ENCODE assay signal across 24 cellular contexts in genomic region chr10:69405221-69405620, GRCh38. TPM values are rescaled to one million over a fixed set of nuclear protein-coding genes. Genes with fewer than 3 reads are reported as not detected.
DNase-seq lines count a peak whose midpoint lies in the region; ATAC-seq and TF ChIP-seq lines count a peak whose summit lies in the region.
"Had no signal": no experiment of that assay in that cellular context is flagged by ENCODE, and none has a peak within 500 bp of the region (broad histone marks: within the 10 kb centered on the region; RNA-seq: fewer than 3 reads in every experiment).

No MANE protein-coding gene starts in this region.

- ATAC-seq in heart right ventricle (no peak), Right ventricle myocardium inferior (no peak), HG03095 (IDR thresholded peaks at IDR 0.05; ENCODE audit: unreplicated experiment) (no peak)
- no peak for ATAC-seq in activated CD8-positive, alpha-beta T cell treated with anti-CD3 and anti-CD28 coated beads for 36 hours
- ATAC-seq: psoas muscle, upper lobe of right lung had no signal

- peaks cover 3% of the 10 kb centered on the region for H3K79me1 ChIP-seq in mesenchymal stem cell (replicated peaks; ENCODE audit: low read length, poor library complexity, severe bottlenecking)

- H4K91ac ChIP-seq in mesenchymal stem cell (ENCODE audit: low read length) = no peak overlapping the region

- no peak overlapping the region for H2BK15ac ChIP-seq in mesenchymal stem cell (ENCODE audit: low read depth, poor library complexity, severe bottlenecking)

- no peak for DNase-seq in heart right ventricle
- no peak for DNase-seq in Right ventricle myocardium inferior (ENCODE audit: missing footprints)
- DNase-seq in mesenchymal stem cell = peak; percentile 39
- DNase-seq in tibial nerve (ENCODE audit: low spot score in 2 of 2) = no peak
- no peak for DNase-seq in activated CD8-positive, alpha-beta T cell treated with anti-CD3 and anti-CD28 coated beads for 36 hours
- DNase-seq in SHP77 treated with DMSO at 0.1 percent for 48 hours (lab: John Stamatoyannopoulos, UW) = no peak
- DNase-seq: ACHN; activated CD4-positive, alpha-beta T cell treated with anti-CD3 and anti-CD28 coated beads, Interleukin-2, amount 50 U/mL, for 48 hours; activated naive CD8-positive, alpha-beta T cell treated with anti-CD3 and anti-CD28 coated beads, Interleukin-2, amount 10 ng/mL, durations not matched to agents 7 days and 5 days; activated T-cell treated with anti-CD3 and anti-CD28 coated beads, Interleukin-2, amount 50 U/mL, for 48 hours; CD4-positive, CD25-positive, alpha-beta regulatory T cell; DMS79 treated with DMSO at 0.1 percent for 48 hours; GOT3; kidney glomerular epithelial cell; NCI-H187 treated with DMSO at 0.1 percent for 48 hours; NCI-H446 treated with DMSO at 0.1 percent for 48 hours; psoas muscle; RPMI8226; upper lobe of right lung had no signal

- H3K27me3 ChIP-seq in heart right ventricle = no peaks in the 10 kb centered on the region
- H3K27me3 ChIP-seq in mesenchymal stem cell (ENCODE audit: control insufficient read depth in 1 of 2, insufficient read depth in 1 of 2, low read length in 2 of 2) = no peaks in the 10 kb centered on the region
- H3K27me3 ChIP-seq in tibial nerve = no peaks in the 10 kb centered on the region
- H3K27me3 ChIP-seq: upper lobe of right lung had no signal

- no peak for TF ChIP-seq EP300 in tibial nerve (IDR thresholded peaks at IDR 0.05)

- no peak for TF ChIP-seq POLR2A in tibial nerve (IDR thresholded peaks at IDR 0.05)

- H2AFZ ChIP-seq in mesenchymal stem cell (ENCODE audit: low read depth, low read length) = no peak overlapping the region
- H2AFZ ChIP-seq: neural progenitor cell had no signal

- no peak overlapping the region for H4K8ac ChIP-seq in mesenchymal stem cell (ENCODE audit: low read length)

- H2AK5ac ChIP-seq in mesenchymal stem cell (ENCODE audit: low read length, severe bottlenecking) = no peak overlapping the region

- no peak overlapping the region for H3K14ac ChIP-seq in mesenchymal stem cell (ENCODE audit: low read length in 2 of 2)

- peaks cover 0 to 3% (median 0%) of the 10 kb centered on the region in 5 experiments for H3K9me3 Mint-ChIP-seq in brain
- no peaks in the 10 kb centered on the region for H3K9me3 Mint-ChIP-seq in activated CD8-positive, alpha-beta T cell treated with anti-CD3 and anti-CD28 coated beads for 36 hours
- H3K9me3 Mint-ChIP-seq: activated naive CD8-positive, alpha-beta T cell treated with anti-CD3 and anti-CD28 coated beads, Interleukin-2, amount 10 ng/mL, durations not matched to agents 7 days and 5 days; CD4-positive, CD25-positive, alpha-beta regulatory T cell; IgD-negative memory B cell; neural progenitor cell had no signal

- H3K36me3 Mint-ChIP-seq in brain = peaks cover 42% of the 10 kb centered on the region
- H3K36me3 Mint-ChIP-seq in activated CD8-positive, alpha-beta T cell treated with anti-CD3 and anti-CD28 coated beads for 36 hours (ENCODE audit: low read depth) = peaks cover 29% of the 10 kb centered on the region

- no peak overlapping the region for H3K23ac ChIP-seq in mesenchymal stem cell (ENCODE audit: low read length in 2 of 2)

- TF ChIP-seq CTCF in heart right ventricle (IDR thresholded peaks at IDR 0.05) (no peak), brain (conservative IDR thresholded peaks at IDR 0.05) (no peak), tibial nerve (IDR thresholded peaks at IDR 0.05) (no peak)
- no peak for TF ChIP-seq CTCF in activated CD8-positive, alpha-beta T cell treated with anti-CD3 and anti-CD28 coated beads for 36 hours (IDR thresholded peaks at IDR 0.05)

- H2BK5ac ChIP-seq in mesenchymal stem cell (ENCODE audit: low read depth, low read length, poor library complexity, severe bottlenecking) = no peak overlapping the region

- no peak overlapping the region for H2BK120ac ChIP-seq in mesenchymal stem cell (ENCODE audit: low read depth, low read length)

- peaks cover 41% of the 10 kb centered on the region for H3K4me1 Mint-ChIP-seq in brain
- peaks cover 19% of the 10 kb centered on the region for H3K4me1 Mint-ChIP-seq in activated CD8-positive, alpha-beta T cell treated with anti-CD3 and anti-CD28 coated beads for 36 hours (ENCODE audit: low read depth)

- peaks cover 0 to 54% (median 14%) of the 10 kb centered on the region in 9 donors for H3K36me3 ChIP-seq in heart right ventricle
- peaks cover 33 to 35% of the 10 kb centered on the region in 2 experiments for H3K36me3 ChIP-seq in mesenchymal stem cell (ENCODE audit: control insufficient read depth in 1 of 2, insufficient read depth in 2 of 2, low read depth in 1 of 2, low read length in 2 of 2)
- H3K36me3 ChIP-seq in tibial nerve = peaks cover 0 to 15% (median 0%) of the 10 kb centered on the region in 3 donors
- H3K36me3 ChIP-seq: neural progenitor cell had no signal

- H3K4me1 ChIP-seq in heart right ventricle (peaks cover 20 to 67% (median 60%) of the 10 kb centered on the region in 9 donors), mesenchymal stem cell (ENCODE audit: control insufficient read depth, insufficient read depth, low read depth, low read length) (peaks cover 12% of the 10 kb centered on the region), tibial nerve (peaks cover 0 to 38% (median 25%) of the 10 kb centered on the region in 4 donors)

- no peak overlapping the region for H2BK12ac ChIP-seq in mesenchymal stem cell (ENCODE audit: low read length in 2 of 2)

- H3K18ac ChIP-seq in mesenchymal stem cell (ENCODE audit: low read depth in 1 of 2, low read length in 2 of 2) = no peak overlapping the region

- H3K27ac Mint-ChIP-seq in brain = peak overlapping the region in 4 of 5 experiments; percentile 38 to 70 (median 58)
- no peak overlapping the region for H3K27ac Mint-ChIP-seq in activated CD8-positive, alpha-beta T cell treated with anti-CD3 and anti-CD28 coated beads for 36 hours
- H3K27ac Mint-ChIP-seq: activated naive CD8-positive, alpha-beta T cell treated with anti-CD3 and anti-CD28 coated beads, Interleukin-2, amount 10 ng/mL, durations not matched to agents 7 days and 5 days had no signal

- WGBS in heart right ventricle, 2 donors = 59 to 65% methylated on average over 4 of the region's 4 CpGs
- WGBS in mesenchymal stem cell = 75% methylated on average over 2 of the region's 4 CpGs
- 33% methylated on average over 4 of the region's 4 CpGs for WGBS in tibial nerve, 2 donors

- POLR2A ChIA-PET in activated CD8-positive, alpha-beta T cell treated with anti-CD3 and anti-CD28 coated beads for 36 hours (lab: Charles Lee) = interaction anchor here (1.3 kb wide), 1 partner anchor 12 kb away, joined by 4 read pairs; no protein-coding TSS in a partner anchor

- no peaks in the 10 kb centered on the region for H3K27me3 Mint-ChIP-seq in brain
- no peaks in the 10 kb centered on the region for H3K27me3 Mint-ChIP-seq in activated CD8-positive, alpha-beta T cell treated with anti-CD3 and anti-CD28 coated beads for 36 hours
- H3K27me3 Mint-ChIP-seq: activated naive CD8-positive, alpha-beta T cell treated with anti-CD3 and anti-CD28 coated beads, Interleukin-2, amount 10 ng/mL, durations not matched to agents 7 days and 5 days; CD4-positive, CD25-positive, alpha-beta regulatory T cell; IgD-negative memory B cell had no signal

- intact Hi-C loops in heart right ventricle (cut with DNase I) (loop anchor here in 4 of 10 donors (5.0 to 10.0 kb wide), 4 partner anchors 88 to 418 kb away; partner anchors contain the start of genes FAM241B (in 1 of the 4) and KIFBP (in 1 of the 4)), Right ventricle myocardium inferior (cut with DNase I) (no loop called here)
- intact Hi-C loops in activated CD8-positive, alpha-beta T cell treated with anti-CD3 and anti-CD28 coated beads for 36 hours (cut with micrococcal nuclease) = loop anchor here (5.0 kb wide), 1 partner anchor 102 kb away; no protein-coding TSS in a partner anchor

- no peak overlapping the region for H3K4ac ChIP-seq in mesenchymal stem cell (ENCODE audit: low read depth in 1 of 2, low read length in 2 of 2)

- H3K4me2 ChIP-seq in mesenchymal stem cell (ENCODE audit: low read length, poor library complexity, severe bottlenecking) = no peak overlapping the region
- H3K4me2 ChIP-seq: neural progenitor cell had no signal

- H3K4me3 ChIP-seq in heart right ventricle = no peak overlapping the region
- H3K4me3 ChIP-seq in mesenchymal stem cell (ENCODE audit: insufficient read depth in 1 of 2, low read depth in 1 of 2, low read length in 2 of 2) = no peak overlapping the region
- H3K4me3 ChIP-seq in tibial nerve = no peak overlapping the region
- H3K4me3 ChIP-seq: neural progenitor cell, psoas muscle, upper lobe of right lung had no signal

- H3K27ac ChIP-seq in heart right ventricle = peak overlapping the region in 9 of 10 donors; percentile 40 to 90 (median 79)
- no peak overlapping the region for H3K27ac ChIP-seq in mesenchymal stem cell (ENCODE audit: low read length, poor library complexity, severe bottlenecking)
- peak overlapping the region in 3 of 4 donors; percentile 7 to 95 (median 43) for H3K27ac ChIP-seq in tibial nerve
- H3K27ac ChIP-seq: HL-60, neural progenitor cell had no signal

- peak overlapping the region; percentile 43 for H3K9ac ChIP-seq in mesenchymal stem cell (ENCODE audit: low read length)
- H3K9ac ChIP-seq: neural progenitor cell had no signal

- CTCF ChIA-PET in activated CD8-positive, alpha-beta T cell treated with anti-CD3 and anti-CD28 coated beads for 36 hours (lab: Charles Lee) = interaction anchor here (0.6 to 4.3 kb wide), 5 partner anchors 11 to 170 kb away, joined by 3 to 24 read pairs (median 4); no protein-coding TSS in a partner anchor

- H3K9me3 ChIP-seq in heart right ventricle (no peaks in the 10 kb centered on the region), mesenchymal stem cell (ENCODE audit: control insufficient read depth, low read length) (no peaks in the 10 kb centered on the region), tibial nerve (no peaks in the 10 kb centered on the region)
- H3K9me3 ChIP-seq: psoas muscle, upper lobe of right lung had no signal

- H3K4me3 Mint-ChIP-seq in brain = no peak overlapping the region
- H3K4me3 Mint-ChIP-seq in activated CD8-positive, alpha-beta T cell treated with anti-CD3 and anti-CD28 coated beads for 36 hours = no peak overlapping the region
- H3K4me3 Mint-ChIP-seq: activated naive CD8-positive, alpha-beta T cell treated with anti-CD3 and anti-CD28 coated beads, Interleukin-2, amount 10 ng/mL, durations not matched to agents 7 days and 5 days; CD4-positive, CD25-positive, alpha-beta regulatory T cell; IgD-negative memory B cell; neural progenitor cell had no signal

RNA-seq across cellular contexts. Expression of gene TACR2, which starts 11.5 kb away (rescaled TPM):
- under 1 TPM in 8 of 10 donors, not detected in 2; 0.15 to 0.93 (median 0.25) TPM for total RNA-seq in heart right ventricle
- under 1 TPM in 1 of 2 donors, not detected in 1; 0.13 TPM for polyA plus RNA-seq in heart right ventricle
- 0.19 TPM for total RNA-seq in Right ventricle myocardium inferior
- 1.0 TPM for polyA plus RNA-seq in brain (ENCODE audit: insufficient read depth, low read depth, low replicate concordance)
- not detected for polyA plus RNA-seq in mesenchymal stem cell (2013, experiment 1 of 2)
- polyA plus RNA-seq in mesenchymal stem cell (2013, experiment 2 of 2) = 0.01 TPM
- 1 to 10 TPM in 2 of 4 donors, under 1 TPM in 2; 0.59 to 4.6 (median 1.2) TPM for total RNA-seq in tibial nerve
- not detected for total RNA-seq in activated CD8-positive, alpha-beta T cell treated with anti-CD3 and anti-CD28 coated beads for 36 hours
- total RNA-seq: activated naive CD8-positive, alpha-beta T cell treated with anti-CD3 and anti-CD28 coated beads, Interleukin-2, amount 10 ng/mL, durations not matched to agents 7 days and 5 days; CD4-positive, CD25-positive, alpha-beta regulatory T cell had no signal

RNA-seq across cellular contexts. Expression of gene TSPAN15, which starts 46.0 kb away (rescaled TPM):
- 10 to 100 TPM in 5 of 10 donors, 1 to 10 TPM in 5; 5.0 to 16.5 (median 9.4) TPM for total RNA-seq in heart right ventricle
- polyA plus RNA-seq in heart right ventricle = 10 to 100 TPM; 15.4 to 18.2 TPM
- total RNA-seq in Right ventricle myocardium inferior = 11.8 TPM
- polyA plus RNA-seq in brain (ENCODE audit: insufficient read depth, low read depth, low replicate concordance) = 38.4 TPM
- 19.6 TPM for polyA plus RNA-seq in mesenchymal stem cell (2013, experiment 1 of 2)
- 19.5 TPM for polyA plus RNA-seq in mesenchymal stem cell (2013, experiment 2 of 2)
- total RNA-seq in tibial nerve = 100 to 1,000 TPM in 1 of 4 donors, 10 to 100 TPM in 3; 46.9 to 117 (median 92.7) TPM
- 1 to 10 TPM in 1 of 2 experiments, under 1 TPM in 1; 0.58 to 1.2 TPM for total RNA-seq in activated CD8-positive, alpha-beta T cell treated with anti-CD3 and anti-CD28 coated beads for 36 hours
- polyA plus RNA-seq: IgD-negative memory B cell had no signal
